Comparison of ENCODE assay signal across 15 cellular contexts in the genomic region with DNA sequence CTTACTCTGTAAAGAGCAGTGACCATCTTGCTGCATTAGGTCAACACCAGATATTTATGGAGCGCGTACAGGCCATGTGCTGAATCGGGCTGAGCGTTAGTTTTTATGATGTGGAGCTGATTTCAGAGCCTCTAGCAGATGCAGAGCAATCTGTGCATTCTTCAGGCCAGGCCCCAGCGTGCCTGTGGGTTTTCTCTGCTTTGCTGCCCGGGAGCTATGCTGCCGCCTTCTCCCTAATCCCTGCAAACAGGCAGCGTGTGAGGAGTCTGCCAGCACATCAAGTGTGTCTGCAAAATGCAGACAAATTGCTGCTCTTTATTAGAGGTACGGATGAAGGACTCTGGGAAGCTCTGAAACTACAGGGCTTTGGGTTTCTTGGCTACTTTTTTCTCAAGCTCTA.
A peak's percentile ranks its signal among the peaks of the same experiment; 100 is the strongest.
DNase-seq lines count a peak whose midpoint lies in the region; ATAC-seq and TF ChIP-seq lines count a peak whose summit lies in the region.
"Had no signal": no experiment of that assay in that cellular context is flagged by ENCODE, and none has a peak within 500 bp of the region (broad histone marks: within the 10 kb centered on the region; RNA-seq: fewer than 3 reads in every experiment).

No MANE protein-coding gene starts in this region.

- DNase-seq in Ammon's horn (ENCODE audit: low spot score): peak; percentile 78
- DNase-seq in RWPE1 (ENCODE audit: low spot score): peak; percentile 20
- DNase-seq in epithelial cell of esophagus (ENCODE audit: low read depth): peak; percentile 60
- DNase-seq in mucosa of gallbladder (ENCODE audit: low spot score): peak; percentile 11
- no peak for DNase-seq in NOMO-1 (lab: John Stamatoyannopoulos, UW; ENCODE audit: unreplicated experiment in 2 of 2)
- DNase-seq: activated naive CD4-positive, alpha-beta T cell treated with anti-CD3 and anti-CD28 coated beads, Interleukin-2, amount 10 ng/mL, durations not matched to agents 7 days and 5 days; CD4-positive, alpha-beta memory T cell; effector memory CD4-positive, alpha-beta T cell; kidney; NCI-H345; testis had no signal

- TF ChIP-seq CTCF in RWPE1 (conservative IDR thresholded peaks at IDR 0.05; ENCODE audit: low read depth): no peak
- TF ChIP-seq CTCF in epithelial cell of esophagus (IDR thresholded peaks at IDR 0.05; ENCODE audit: insufficient read depth, low read depth, low read length, missing control alignments): no peak

- POLR2A ChIA-PET in RWPE1 (lab: Yijun Ruan, JAX; ENCODE audit: low non-redundant PET): no interaction called here

- ATAC-seq in GM21723 (IDR thresholded peaks at IDR 0.05; ENCODE audit: unreplicated experiment) (no peak), GM21367 (IDR thresholded peaks at IDR 0.05; ENCODE audit: unreplicated experiment) (no peak), HG03469 (IDR thresholded peaks at IDR 0.05; ENCODE audit: unreplicated experiment) (no peak)

- peak overlapping the region; percentile 62 for H3K27ac ChIP-seq in RWPE1
- H3K27ac ChIP-seq: parathyroid adenoma, testis had no signal

- CTCF ChIA-PET in RWPE1 (lab: Yijun Ruan, JAX): interaction anchor here (0.6 kb wide), 1 partner anchor 462 kb away, joined by 3 read pairs; no protein-coding TSS in a partner anchor

- H3K4me3 ChIP-seq in epithelial cell of esophagus (ENCODE audit: low read length): no peak overlapping the region
- H3K4me3 ChIP-seq: testis had no signal

Comparison
In these comparisons a context has a peak if more than half of its experiments do, and no peak if none do; other contexts are left out.
1. DNase-seq: peak in Ammon's horn (single experiment), RWPE1 (single experiment), epithelial cell of esophagus (single experiment) and mucosa of gallbladder (single experiment); none in NOMO-1 (0 of 2).